In genomic region chr1:16062687-16063075, GRCh38 we compare ENCODE assay signal across 13 cellular contexts. TPM values are rescaled to one million over a fixed set of nuclear protein-coding genes. Genes with fewer than 3 reads are reported as not detected.
DNase-seq lines count a peak whose midpoint lies in the region; ATAC-seq, FAIRE-seq and TF ChIP-seq lines count a peak whose summit lies in the region.
"Not testable (repeated sequence)": the region's sequence is repeated elsewhere in the genome, so short reads cannot be mapped to it uniquely, and the experiment has no call there.
"Had no signal": no experiment of that assay in that cellular context is flagged by ENCODE, and none has a peak within 500 bp of the region (broad histone marks: within the 10 kb centered on the region; RNA-seq: fewer than 3 reads in every experiment).

No MANE protein-coding gene starts in this region.

- H3K36me3 ChIP-seq in K562 (ENCODE audit: control insufficient read depth, insufficient read depth, low read length); osteoblast (ENCODE audit: insufficient read depth, low read length): not testable (repeated sequence)

- not testable (repeated sequence) for TF ChIP-seq RAD21 in K562 (CRISPR knock-in tag; conservative IDR thresholded peaks at IDR 0.05 in 1 of 2, IDR thresholded peaks at IDR 0.05 in 1 of 2)

- intact Hi-C loops in K562 (cut with micrococcal nuclease) = not testable (repeated sequence)

- not testable (repeated sequence) for H3K9me3 ChIP-seq in K562 (replicated peaks; ENCODE audit: control insufficient read depth, insufficient read depth, low read depth, low read length); osteoblast (ENCODE audit: low read depth, low read length)

- H3K27ac Mint-ChIP-seq in glutamatergic neuron (ENCODE audit: unreplicated experiment) = peak overlapping the region; percentile 13

- not testable (repeated sequence) for H4K20me1 ChIP-seq in K562 (replicated peaks; ENCODE audit: control insufficient read depth, insufficient read depth, low read length); osteoblast (ENCODE audit: insufficient read depth, low read length)

- not testable (repeated sequence) for ATAC-seq in K562

- H3K9ac ChIP-seq in K562 (ENCODE audit: insufficient read depth in 1 of 2, low read depth in 2 of 2, low read length in 2 of 2) = peak overlapping the region in 1 of 2 experiments; percentile 53; a peak in 1 of 4 replicates

- TF ChIP-seq POLR2A in K562 (conservative IDR thresholded peaks at IDR 0.05) = not testable (repeated sequence)

- TF ChIP-seq EP300 in K562 (IDR thresholded peaks at IDR 0.05; ENCODE audit: low read length) = not testable (repeated sequence)

- H3K79me2 ChIP-seq in K562 (ENCODE audit: control insufficient read depth, insufficient read depth, low read length); osteoblast (ENCODE audit: insufficient read depth, low read length): not testable (repeated sequence)

- H3K4me1 Mint-ChIP-seq in glutamatergic neuron (ENCODE audit: low read depth, unreplicated experiment) = peaks cover 23% of the 10 kb centered on the region

- not testable (repeated sequence) for BruUV-seq in K562 (replicated peaks; lab: Mats Ljungman, UMichigan)

- peak; percentile 78 for DNase-seq in G401 (ENCODE audit: low spot score)
- not testable (repeated sequence) for DNase-seq in K562 (ENCODE audit: extremely low read depth in 1 of 4, low spot score in 3 of 4); glutamatergic neuron; substantia nigra (lab: John Stamatoyannopoulos, UW)
- peak; percentile 72 for DNase-seq in cerebellar cortex (ENCODE audit: low spot score)
- DNase-seq in osteoblast (ENCODE audit: insufficient read length, low spot score, missing footprints) = peak; percentile 3

- in situ Hi-C loops in G401 (cut with HindIII; ENCODE audit: low sequenced_read_pairs) = not testable (repeated sequence)
- in situ Hi-C loops in K562 (cut with MboI) = loop anchor here (10.0 kb wide), 1 partner anchor 48 kb away; the partner anchor contains the start of gene HSPB7

- H3K9me3 Mint-ChIP-seq in glutamatergic neuron (ENCODE audit: unreplicated experiment) = not testable (repeated sequence)

- H3K4me3 ChIP-seq in K562; osteoblast (ENCODE audit: insufficient read depth, low read length): not testable (repeated sequence)

- H3K27me3 ChIP-seq in K562 (ENCODE audit: control insufficient read depth in 2 of 2, insufficient read depth in 2 of 2, low read length in 2 of 2) = peaks cover 11 to 49% of the 10 kb centered on the region in 2 experiments
- H3K27me3 ChIP-seq in osteoblast (ENCODE audit: insufficient read depth, low read length) = not testable (repeated sequence)

- H3K27me3 Mint-ChIP-seq in glutamatergic neuron (ENCODE audit: unreplicated experiment) = peaks cover 21% of the 10 kb centered on the region

- not testable (repeated sequence) for H3K4me3 Mint-ChIP-seq in glutamatergic neuron (ENCODE audit: unreplicated experiment)

- peaks cover 0 to 15% of the 10 kb centered on the region in 2 experiments; a peak in 2 of 5 replicates for H3K4me1 ChIP-seq in K562 (replicated peaks in 1 of 2; ENCODE audit: control insufficient read depth in 2 of 2, insufficient read depth in 2 of 2, low read length in 2 of 2)
- H3K4me1 ChIP-seq in osteoblast (ENCODE audit: insufficient read depth, low read length) = not testable (repeated sequence)

- POLR2A ChIA-PET in K562 (lab: Yijun Ruan, JAX) = not testable (repeated sequence)

- not testable (repeated sequence) for H3K4me2 ChIP-seq in K562 (ENCODE audit: insufficient read depth, low read length); osteoblast (ENCODE audit: insufficient read depth, low read length)

- not testable (repeated sequence) for H3K36me3 Mint-ChIP-seq in glutamatergic neuron (ENCODE audit: unreplicated experiment)

- not testable (repeated sequence) for TF ChIP-seq CTCF in K562 (IDR thresholded peaks at IDR 0.05 in 2 of 3, conservative IDR thresholded peaks at IDR 0.05 in 1 of 3; ENCODE audit: insufficient read depth in 2 of 3, low read depth in 1 of 3, low read length in 3 of 3); glutamatergic neuron (IDR thresholded peaks at IDR 0.05; ENCODE audit: partially characterized antibody, unreplicated experiment); osteoblast (IDR thresholded peaks at IDR 0.05; ENCODE audit: extremely low read depth, low read depth, low read length)

- WGBS in K562 (ENCODE audit: insufficient coverage, low coverage, missing lambda C conversion rate) = 36% methylated on average over 9 of the region's 9 CpGs

- H3K27ac ChIP-seq in K562 (ENCODE audit: extremely low read depth, low read depth, low read length); osteoblast (ENCODE audit: low read depth, low read length): not testable (repeated sequence)
- peak overlapping the region; percentile 35 for H3K27ac ChIP-seq in substantia nigra (ENCODE audit: low read depth, low read length, poor library complexity, severe bottlenecking)

- not testable (repeated sequence) for H2AFZ ChIP-seq in K562 (ENCODE audit: low read depth, low read length); osteoblast (ENCODE audit: low read length)

- H3K9me1 ChIP-seq in K562 (ENCODE audit: control insufficient read depth, insufficient read depth, low read length) = not testable (repeated sequence)

- CTCF ChIA-PET in K562 (lab: Yijun Ruan, JAX; ENCODE audit: low intra/inter-chr PET ratio) = not testable (repeated sequence)

- FAIRE-seq in K562 (lab: Jason Lieb, UNC) = peak; percentile 56

RNA-seq across cellular contexts. Expression of gene FAM131C, which starts 10.8 kb away (rescaled TPM):
- total RNA-seq in G401 (2014; rRNA removed; shearing (Covaris generic)) = 0.88 and 1.3 TPM in 2 replicates
- total RNA-seq in K562 (2011; cell fraction: chromatin; rRNA removed; ENCODE audit: low replicate concordance) = 0.23 TPM in 1 of 2 replicates, not detected in the other
- total RNA-seq in K562 (2011; cell fraction: nucleolus; rRNA removed) = not detected in 2 replicates
- not detected in 2 replicates for total RNA-seq in K562 (2011; cell fraction: nucleoplasm; rRNA removed)
- total RNA-seq in K562 (2014; rRNA removed) (not detected in 2 replicates), K562 (2014; rRNA removed; fragmentation: Illumina TruSeq; extraction: Trizol) (not detected in 2 replicates), K562 (2015; rRNA removed; fragmentation: Illumina TruSeq; extraction: Trizol) (not detected in 2 replicates), K562 (2021) (0.16 and 0.18 TPM in 2 replicates), glutamatergic neuron (ENCODE audit: unreplicated experiment) (1.1 TPM), osteoblast (0.36 TPM in 1 of 2 replicates, not detected in the other)
- polyA plus RNA-seq in K562 (2011; rRNA removed) (0.10 and 0.12 TPM in 2 replicates), K562 (2014; fragmentation: Illumina TruSeq; extraction: Trizol) (0.11 TPM in 1 of 2 replicates, not detected in the other), K562 (2014; fragmentation: Nextera tagmentation; extraction: Ambion mirVana) (not detected), K562 (2014; rRNA removed) (0.29 TPM in 1 of 2 replicates, not detected in the other)
- polyA plus RNA-seq in K562 (2011; cell fraction: cytosol; rRNA removed) = 0.18 and 0.64 TPM in 2 replicates
- polyA plus RNA-seq in K562 (2011; cell fraction: nucleus; rRNA removed) = 0.17 and 0.18 TPM in 2 replicates
- polyA plus RNA-seq in K562 (2012) = 0.07 and 0.32 TPM in 2 replicates
- not detected in 2 replicates for polyA minus RNA-seq in K562 (2011; rRNA and poly(A)+ RNA removed)
- polyA minus RNA-seq in K562 (2011; cell fraction: cytosol; rRNA and poly(A)+ RNA removed) = 0.86 TPM in 1 of 2 replicates, not detected in the other
- polyA minus RNA-seq in K562 (2011; cell fraction: nucleus; rRNA and poly(A)+ RNA removed) = 0.13 TPM in 1 of 2 replicates, not detected in the other
- total RNA-seq: CD4-positive, alpha-beta memory T cell; CD4-positive, CD25-positive, alpha-beta regulatory T cell; GM12878 had no signal
- polyA plus RNA-seq: CD14-positive monocyte; CD8-positive, alpha-beta memory T cell had no signal

RNA-seq across cellular contexts. Expression of gene CLCNKB, which starts 19.1 kb away (rescaled TPM):
- total RNA-seq in G401 (2014; rRNA removed; shearing (Covaris generic)) = 1.3 TPM in 1 of 2 replicates, not detected in the other
- 1.2 and 5.1 TPM in 2 replicates for total RNA-seq in K562 (2011; cell fraction: chromatin; rRNA removed; ENCODE audit: low replicate concordance)
- total RNA-seq in K562 (2011; cell fraction: nucleolus; rRNA removed) = 3.3 and 5.3 TPM in 2 replicates
- 1.8 and 2.3 TPM in 2 replicates for total RNA-seq in K562 (2011; cell fraction: nucleoplasm; rRNA removed)
- total RNA-seq in K562 (2014; rRNA removed) (0.64 and 1.6 TPM in 2 replicates), K562 (2014; rRNA removed; fragmentation: Illumina TruSeq; extraction: Trizol) (0.32 and 0.40 TPM in 2 replicates), K562 (2015; rRNA removed; fragmentation: Illumina TruSeq; extraction: Trizol) (0.19 and 0.29 TPM in 2 replicates), K562 (2021) (1.1 TPM in 2 replicates), glutamatergic neuron (ENCODE audit: unreplicated experiment) (not detected), osteoblast (0.29 and 0.36 TPM in 2 replicates)
- polyA plus RNA-seq in K562 (2011; rRNA removed) (1.4 and 4.0 TPM in 2 replicates), K562 (2014; fragmentation: Illumina TruSeq; extraction: Trizol) (0.97 and 1.1 TPM in 2 replicates), K562 (2014; fragmentation: Nextera tagmentation; extraction: Ambion mirVana) (under 1 TPM; 0.08 to 0.49 TPM), K562 (2014; rRNA removed) (1.2 and 1.7 TPM in 2 replicates)
- 3.6 and 5.5 TPM in 2 replicates for polyA plus RNA-seq in K562 (2011; cell fraction: cytosol; rRNA removed)
- polyA plus RNA-seq in K562 (2011; cell fraction: nucleus; rRNA removed) = 22.9 and 26.0 TPM in 2 replicates
- polyA plus RNA-seq in K562 (2012) = 0.48 and 1.8 TPM in 2 replicates
- 0.99 and 1.2 TPM in 2 replicates for polyA minus RNA-seq in K562 (2011; rRNA and poly(A)+ RNA removed)
- 1.0 TPM in 1 of 2 replicates, not detected in the other for polyA minus RNA-seq in K562 (2011; cell fraction: cytosol; rRNA and poly(A)+ RNA removed)
- 1.5 and 2.3 TPM in 2 replicates for polyA minus RNA-seq in K562 (2011; cell fraction: nucleus; rRNA and poly(A)+ RNA removed)
- total RNA-seq: CD4-positive, alpha-beta memory T cell; CD4-positive, CD25-positive, alpha-beta regulatory T cell; CD8-positive, alpha-beta memory T cell; GM12878 had no signal
- polyA plus RNA-seq: CD14-positive monocyte; CD4-positive, alpha-beta memory T cell; CD4-positive, CD25-positive, alpha-beta regulatory T cell; CD8-positive, alpha-beta memory T cell had no signal

RNA-seq across cellular contexts. Expression of gene CLCNKA, which starts 40.8 kb away (rescaled TPM):
- 0.31 and 1.1 TPM in 2 replicates for total RNA-seq in G401 (2014; rRNA removed; shearing (Covaris generic))
- total RNA-seq in K562 (2011; cell fraction: chromatin; rRNA removed; ENCODE audit: low replicate concordance) = 0.55 and 2.4 TPM in 2 replicates
- 0.92 and 2.0 TPM in 2 replicates for total RNA-seq in K562 (2011; cell fraction: nucleolus; rRNA removed)
- total RNA-seq in K562 (2011; cell fraction: nucleoplasm; rRNA removed) = 0.76 and 2.0 TPM in 2 replicates
- 0.18 TPM in 1 of 2 replicates, not detected in the other for total RNA-seq in K562 (2014; rRNA removed)
- not detected in 2 replicates for total RNA-seq in K562 (2014; rRNA removed; fragmentation: Illumina TruSeq; extraction: Trizol)
- total RNA-seq in K562 (2015; rRNA removed; fragmentation: Illumina TruSeq; extraction: Trizol) = not detected in 2 replicates
- total RNA-seq in K562 (2021) = 0.07 and 0.18 TPM in 2 replicates
- polyA plus RNA-seq in K562 (2011; rRNA removed) = 0.10 and 0.45 TPM in 2 replicates
- 0.24 and 1.1 TPM in 2 replicates for polyA plus RNA-seq in K562 (2011; cell fraction: cytosol; rRNA removed)
- polyA plus RNA-seq in K562 (2011; cell fraction: nucleus; rRNA removed) = 4.6 and 6.0 TPM in 2 replicates
- 0.14 and 0.35 TPM in 2 replicates for polyA plus RNA-seq in K562 (2012)
- polyA plus RNA-seq in K562 (2014; fragmentation: Illumina TruSeq; extraction: Trizol) = 0.10 TPM in 1 of 2 replicates, not detected in the other
- polyA plus RNA-seq in K562 (2014; fragmentation: Nextera tagmentation; extraction: Ambion mirVana) = under 1 TPM in 1 of 2 experiments, not detected in 1; 0.03 TPM
- polyA plus RNA-seq in K562 (2014; rRNA removed) = 0.37 TPM in 1 of 2 replicates, not detected in the other
- polyA minus RNA-seq in K562 (2011; rRNA and poly(A)+ RNA removed) = 0.07 TPM in 1 of 2 replicates, not detected in the other
- polyA minus RNA-seq in K562 (2011; cell fraction: cytosol; rRNA and poly(A)+ RNA removed) = not detected in 2 replicates
- polyA minus RNA-seq in K562 (2011; cell fraction: nucleus; rRNA and poly(A)+ RNA removed) = 0.56 and 0.94 TPM in 2 replicates
- 0.34 TPM for total RNA-seq in glutamatergic neuron (ENCODE audit: unreplicated experiment)
- not detected in 2 replicates for total RNA-seq in osteoblast
- total RNA-seq: A673; CD4-positive, alpha-beta memory T cell; CD4-positive, CD25-positive, alpha-beta regulatory T cell; CD8-positive, alpha-beta memory T cell; GM12878 had no signal
- polyA plus RNA-seq: AG04450; CD14-positive monocyte; CD4-positive, alpha-beta memory T cell; CD4-positive, CD25-positive, alpha-beta regulatory T cell; CD8-positive, alpha-beta memory T cell had no signal

RNA-seq across cellular contexts. Expression of gene HSPB7, which starts 44.8 kb away (rescaled TPM):
- total RNA-seq in G401 (2014; rRNA removed; shearing (Covaris generic)) = 3.2 and 7.1 TPM in 2 replicates
- total RNA-seq in K562 (2011; cell fraction: chromatin; rRNA removed; ENCODE audit: low replicate concordance) = 0.44 TPM in 1 of 2 replicates, not detected in the other
- total RNA-seq in K562 (2011; cell fraction: nucleolus; rRNA removed) = not detected in 2 replicates
- 0.31 TPM in 1 of 2 replicates, not detected in the other for total RNA-seq in K562 (2011; cell fraction: nucleoplasm; rRNA removed)
- total RNA-seq in K562 (2014; rRNA removed) (0.05 TPM in 1 of 2 replicates, not detected in the other), K562 (2014; rRNA removed; fragmentation: Illumina TruSeq; extraction: Trizol) (not detected in 2 replicates), K562 (2015; rRNA removed; fragmentation: Illumina TruSeq; extraction: Trizol) (not detected in 2 replicates), K562 (2021) (0.09 TPM in 1 of 2 replicates, not detected in the other), glutamatergic neuron (ENCODE audit: unreplicated experiment) (not detected), osteoblast (4.1 and 6.9 TPM in 2 replicates)
- polyA plus RNA-seq in K562 (2011; rRNA removed) (0.07 and 0.08 TPM in 2 replicates), K562 (2014; fragmentation: Illumina TruSeq; extraction: Trizol) (0.19 TPM in 1 of 2 replicates, not detected in the other), K562 (2014; fragmentation: Nextera tagmentation; extraction: Ambion mirVana) (not detected), K562 (2014; rRNA removed) (not detected in 2 replicates)
- polyA plus RNA-seq in K562 (2011; cell fraction: cytosol; rRNA removed) = 0.03 and 0.04 TPM in 2 replicates
- polyA plus RNA-seq in K562 (2011; cell fraction: nucleus; rRNA removed) = 0.07 and 0.08 TPM in 2 replicates
- polyA plus RNA-seq in K562 (2012) = 0.16 and 0.17 TPM in 2 replicates
- polyA minus RNA-seq in K562 (2011; rRNA and poly(A)+ RNA removed) = not detected in 2 replicates
- not detected in 2 replicates for polyA minus RNA-seq in K562 (2011; cell fraction: cytosol; rRNA and poly(A)+ RNA removed)
- polyA minus RNA-seq in K562 (2011; cell fraction: nucleus; rRNA and poly(A)+ RNA removed) = not detected in 2 replicates
- total RNA-seq: A673; CD4-positive, alpha-beta memory T cell; CD4-positive, CD25-positive, alpha-beta regulatory T cell; CD8-positive, alpha-beta memory T cell; GM12878 had no signal
- polyA plus RNA-seq: CD14-positive monocyte; CD4-positive, alpha-beta memory T cell; CD4-positive, CD25-positive, alpha-beta regulatory T cell; CD8-positive, alpha-beta memory T cell had no signal

RNA-seq across cellular contexts. Expression of gene SRARP, which starts 58.6 kb away (rescaled TPM):
- total RNA-seq in G401 (2014; rRNA removed; shearing (Covaris generic)) = not detected in 2 replicates
- total RNA-seq in K562 (2011; cell fraction: chromatin; rRNA removed; ENCODE audit: low replicate concordance) = not detected in 2 replicates
- not detected in 2 replicates for total RNA-seq in K562 (2011; cell fraction: nucleolus; rRNA removed)
- total RNA-seq in K562 (2011; cell fraction: nucleoplasm; rRNA removed) = not detected in 2 replicates
- not detected in 2 replicates for total RNA-seq in K562 (2014; rRNA removed)
- not detected in 2 replicates for total RNA-seq in K562 (2014; rRNA removed; fragmentation: Illumina TruSeq; extraction: Trizol)
- total RNA-seq in K562 (2015; rRNA removed; fragmentation: Illumina TruSeq; extraction: Trizol) = not detected in 2 replicates
- total RNA-seq in K562 (2021) = not detected in 2 replicates
- polyA plus RNA-seq in K562 (2011; rRNA removed) = not detected in 2 replicates
- polyA plus RNA-seq in K562 (2011; cell fraction: cytosol; rRNA removed) = not detected in 2 replicates
- polyA plus RNA-seq in K562 (2011; cell fraction: nucleus; rRNA removed) = not detected in 2 replicates
- polyA plus RNA-seq in K562 (2012) = not detected in 2 replicates
- polyA plus RNA-seq in K562 (2014; fragmentation: Illumina TruSeq; extraction: Trizol) = not detected in 2 replicates
- polyA plus RNA-seq in K562 (2014; fragmentation: Nextera tagmentation; extraction: Ambion mirVana) = not detected
- polyA plus RNA-seq in K562 (2014; rRNA removed) = not detected in 2 replicates
- polyA minus RNA-seq in K562 (2011; rRNA and poly(A)+ RNA removed) = not detected in 2 replicates
- not detected in 2 replicates for polyA minus RNA-seq in K562 (2011; cell fraction: cytosol; rRNA and poly(A)+ RNA removed)
- not detected in 2 replicates for polyA minus RNA-seq in K562 (2011; cell fraction: nucleus; rRNA and poly(A)+ RNA removed)
- total RNA-seq in glutamatergic neuron (ENCODE audit: unreplicated experiment) = not detected
- not detected in 2 replicates for total RNA-seq in osteoblast
- total RNA-seq: A673; CD4-positive, alpha-beta memory T cell; CD4-positive, CD25-positive, alpha-beta regulatory T cell; CD8-positive, alpha-beta memory T cell; GM12878 had no signal
- polyA plus RNA-seq: AG04450; CD14-positive monocyte; CD4-positive, alpha-beta memory T cell; CD4-positive, CD25-positive, alpha-beta regulatory T cell; CD8-positive, alpha-beta memory T cell; GM12878 had no signal
